ENCODE assay signal across 1 cellular context in genomic region chr6:49479308-49480004, GRCh38.
TF ChIP-seq lines count a peak whose summit lies in the region.

No MANE protein-coding gene starts in this region.

TF ChIP-seq in K562, 482 proteins besides CTCF, POLR2A, EP300 and RAD21:
- no peak for TF ChIP-seq ZNF41 (CRISPR knock-in tag; conservative IDR thresholded peaks at IDR 0.05)
- TF ChIP-seq KDM2B (CRISPR knock-in tag; IDR thresholded peaks at IDR 0.05): no peak
- TF ChIP-seq NFIC (IDR thresholded peaks at IDR 0.05): peak; percentile 20; the same call in 1 of the 2 replicates
- TF ChIP-seq, protein P1, sequence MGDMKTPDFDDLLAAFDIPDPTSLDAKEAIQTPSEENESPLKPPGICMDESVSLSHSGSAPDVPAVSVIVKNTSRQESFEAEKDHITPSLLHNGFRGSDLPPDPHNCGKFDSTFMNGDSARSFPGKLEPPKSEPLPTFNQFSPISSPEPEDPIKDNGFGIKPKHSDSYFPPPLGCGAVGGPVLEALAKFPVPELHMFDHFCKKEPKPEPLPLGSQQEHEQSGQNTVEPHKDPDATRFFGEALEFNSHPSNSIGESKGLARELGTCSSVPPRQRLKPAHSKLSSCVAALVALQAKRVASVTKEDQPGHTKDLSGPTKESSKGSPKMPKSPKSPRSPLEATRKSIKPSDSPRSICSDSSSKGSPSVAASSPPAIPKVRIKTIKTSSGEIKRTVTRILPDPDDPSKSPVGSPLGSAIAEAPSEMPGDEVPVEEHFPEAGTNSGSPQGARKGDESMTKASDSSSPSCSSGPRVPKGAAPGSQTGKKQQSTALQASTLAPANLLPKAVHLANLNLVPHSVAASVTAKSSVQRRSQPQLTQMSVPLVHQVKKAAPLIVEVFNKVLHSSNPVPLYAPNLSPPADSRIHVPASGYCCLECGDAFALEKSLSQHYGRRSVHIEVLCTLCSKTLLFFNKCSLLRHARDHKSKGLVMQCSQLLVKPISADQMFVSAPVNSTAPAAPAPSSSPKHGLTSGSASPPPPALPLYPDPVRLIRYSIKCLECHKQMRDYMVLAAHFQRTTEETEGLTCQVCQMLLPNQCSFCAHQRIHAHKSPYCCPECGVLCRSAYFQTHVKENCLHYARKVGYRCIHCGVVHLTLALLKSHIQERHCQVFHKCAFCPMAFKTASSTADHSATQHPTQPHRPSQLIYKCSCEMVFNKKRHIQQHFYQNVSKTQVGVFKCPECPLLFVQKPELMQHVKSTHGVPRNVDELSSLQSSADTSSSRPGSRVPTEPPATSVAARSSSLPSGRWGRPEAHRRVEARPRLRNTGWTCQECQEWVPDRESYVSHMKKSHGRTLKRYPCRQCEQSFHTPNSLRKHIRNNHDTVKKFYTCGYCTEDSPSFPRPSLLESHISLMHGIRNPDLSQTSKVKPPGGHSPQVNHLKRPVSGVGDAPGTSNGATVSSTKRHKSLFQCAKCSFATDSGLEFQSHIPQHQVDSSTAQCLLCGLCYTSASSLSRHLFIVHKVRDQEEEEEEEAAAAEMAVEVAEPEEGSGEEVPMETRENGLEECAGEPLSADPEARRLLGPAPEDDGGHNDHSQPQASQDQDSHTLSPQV (IDR thresholded peaks at IDR 0.05): no peak
- no peak for TF ChIP-seq MECOM (CRISPR knock-in tag; IDR thresholded peaks at IDR 0.05)
- TF ChIP-seq DLX4 (CRISPR knock-in tag; IDR thresholded peaks at IDR 0.05): no peak
- TF ChIP-seq MYNN (IDR thresholded peaks at IDR 0.05): no peak
- no peak for TF ChIP-seq MYNN (CRISPR knock-in tag; IDR thresholded peaks at IDR 0.05)
- TF ChIP-seq, protein P2, sequence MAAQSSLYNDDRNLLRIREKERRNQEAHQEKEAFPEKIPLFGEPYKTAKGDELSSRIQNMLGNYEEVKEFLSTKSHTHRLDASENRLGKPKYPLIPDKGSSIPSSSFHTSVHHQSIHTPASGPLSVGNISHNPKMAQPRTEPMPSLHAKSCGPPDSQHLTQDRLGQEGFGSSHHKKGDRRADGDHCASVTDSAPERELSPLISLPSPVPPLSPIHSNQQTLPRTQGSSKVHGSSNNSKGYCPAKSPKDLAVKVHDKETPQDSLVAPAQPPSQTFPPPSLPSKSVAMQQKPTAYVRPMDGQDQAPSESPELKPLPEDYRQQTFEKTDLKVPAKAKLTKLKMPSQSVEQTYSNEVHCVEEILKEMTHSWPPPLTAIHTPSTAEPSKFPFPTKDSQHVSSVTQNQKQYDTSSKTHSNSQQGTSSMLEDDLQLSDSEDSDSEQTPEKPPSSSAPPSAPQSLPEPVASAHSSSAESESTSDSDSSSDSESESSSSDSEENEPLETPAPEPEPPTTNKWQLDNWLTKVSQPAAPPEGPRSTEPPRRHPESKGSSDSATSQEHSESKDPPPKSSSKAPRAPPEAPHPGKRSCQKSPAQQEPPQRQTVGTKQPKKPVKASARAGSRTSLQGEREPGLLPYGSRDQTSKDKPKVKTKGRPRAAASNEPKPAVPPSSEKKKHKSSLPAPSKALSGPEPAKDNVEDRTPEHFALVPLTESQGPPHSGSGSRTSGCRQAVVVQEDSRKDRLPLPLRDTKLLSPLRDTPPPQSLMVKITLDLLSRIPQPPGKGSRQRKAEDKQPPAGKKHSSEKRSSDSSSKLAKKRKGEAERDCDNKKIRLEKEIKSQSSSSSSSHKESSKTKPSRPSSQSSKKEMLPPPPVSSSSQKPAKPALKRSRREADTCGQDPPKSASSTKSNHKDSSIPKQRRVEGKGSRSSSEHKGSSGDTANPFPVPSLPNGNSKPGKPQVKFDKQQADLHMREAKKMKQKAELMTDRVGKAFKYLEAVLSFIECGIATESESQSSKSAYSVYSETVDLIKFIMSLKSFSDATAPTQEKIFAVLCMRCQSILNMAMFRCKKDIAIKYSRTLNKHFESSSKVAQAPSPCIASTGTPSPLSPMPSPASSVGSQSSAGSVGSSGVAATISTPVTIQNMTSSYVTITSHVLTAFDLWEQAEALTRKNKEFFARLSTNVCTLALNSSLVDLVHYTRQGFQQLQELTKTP (IDR thresholded peaks at IDR 0.05; ENCODE audit: low read depth in 1 of 2, partially characterized antibody in 2 of 2): peak in 1 of 2 experiments; percentile 80
TF ChIP-seq in K562: peak in this region for 2.
